ENCODE assay signal across 1 cellular context in the genomic region with DNA sequence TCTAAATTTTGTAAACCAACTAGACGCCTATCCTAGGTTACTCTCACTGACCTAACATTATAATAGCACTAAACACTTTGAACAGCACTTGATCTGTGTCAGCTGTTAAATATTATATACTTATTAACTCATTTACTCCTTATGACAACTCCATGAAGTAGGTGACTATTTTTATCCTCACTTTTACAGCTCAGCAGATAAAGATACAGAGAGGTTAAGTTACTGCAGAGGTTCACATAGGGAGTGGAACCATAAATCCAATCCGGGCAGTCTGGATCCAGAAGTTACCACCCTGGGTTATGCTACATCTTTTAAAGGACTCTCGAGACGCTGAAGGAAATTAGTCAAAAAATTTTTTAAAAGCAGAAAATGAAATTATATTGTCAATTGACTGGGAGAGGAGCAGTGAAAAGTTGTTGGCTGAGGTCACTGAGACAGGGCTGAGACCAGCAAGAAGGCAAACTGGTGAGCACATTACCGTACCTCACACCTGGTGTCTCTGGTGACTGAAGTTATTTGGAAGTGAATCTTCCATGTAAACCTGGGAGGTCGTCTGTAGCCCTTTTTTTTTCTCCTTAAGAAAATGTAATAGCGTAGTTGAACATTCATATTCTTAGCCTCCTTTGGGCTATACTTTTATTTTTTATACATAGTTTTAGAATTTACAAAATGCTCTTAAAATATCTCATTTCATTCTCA.
TF ChIP-seq lines count a peak whose summit lies in the region.

No MANE protein-coding gene starts in this region.

TF ChIP-seq in H1, 55 proteins besides CTCF, POLR2A, EP300 and RAD21:
- TF ChIP-seq POLR2AphosphoS5 (IDR thresholded peaks at IDR 0.05; ENCODE audit: low read depth, low read length) (peak; percentile 45), BRCA1 (IDR thresholded peaks at IDR 0.05; ENCODE audit: low read depth, low read length) (no peak), KDM4A (IDR thresholded peaks at IDR 0.05; ENCODE audit: low read depth, low read length, severe bottlenecking) (no peak)
- TF ChIP-seq, protein P1, sequence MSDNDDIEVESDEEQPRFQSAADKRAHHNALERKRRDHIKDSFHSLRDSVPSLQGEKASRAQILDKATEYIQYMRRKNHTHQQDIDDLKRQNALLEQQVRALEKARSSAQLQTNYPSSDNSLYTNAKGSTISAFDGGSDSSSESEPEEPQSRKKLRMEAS (IDR thresholded peaks at IDR 0.05) = no peak
TF ChIP-seq in H1: peak in this region for 1.
